10 cellular contexts compared by ENCODE assay signal in genomic region chr2:239278941-239279365, GRCh38.
DNase-seq lines count a peak whose midpoint lies in the region; ATAC-seq and TF ChIP-seq lines count a peak whose summit lies in the region.
"Had no signal": no experiment of that assay in that cellular context is flagged by ENCODE, and none has a peak within 500 bp of the region (broad histone marks: within the 10 kb centered on the region; RNA-seq: fewer than 3 reads in every experiment).

No MANE protein-coding gene starts in this region.

- POLR2A ChIA-PET in AG04450 (lab: Yijun Ruan, JAX) = interaction anchor here (0.6 kb wide), 1 partner anchor 78 kb away, joined by 4 read pairs; no protein-coding TSS in a partner anchor

- no peaks in the 10 kb centered on the region for H3K27me3 ChIP-seq in AG04450 (ENCODE audit: control insufficient read depth, insufficient read depth, low read length)

- H3K9me3 ChIP-seq in AG04450 (ENCODE audit: control insufficient read depth, insufficient read depth, low read length) = no peaks in the 10 kb centered on the region; the same call in 1 of the 2 replicates

- DNase-seq in AG04450 (ENCODE audit: low read depth, low spot score) (no peak), EH (ENCODE audit: low read depth) (peak; percentile 24), astrocyte of the hippocampus (ENCODE audit: low read depth, low spot score) (peak; percentile 41), myocyte (ENCODE audit: low read depth) (peak; percentile 55), middle frontal gyrus (ENCODE audit: extremely low spot score, low spot score) (no peak), COLO668 (lab: John Stamatoyannopoulos, UW; ENCODE audit: unreplicated experiment) (no peak), GF-D8 (lab: John Stamatoyannopoulos, UW) (no peak)
- DNase-seq: stimulated activated CD4-positive, alpha-beta T cell treated with anti-CD3 and anti-CD28 coated beads, Interleukin-1b, Interleukin-23, amount 100 ng/mL, for 48 hours had no signal

- no peak for ATAC-seq in GM21423 (IDR thresholded peaks at IDR 0.05; ENCODE audit: unreplicated experiment)

- CTCF ChIA-PET in AG04450 (lab: Charles Lee) = no interaction called here

- H3K4me3 ChIP-seq in AG04450 (ENCODE audit: low read depth, low read length) = no peak overlapping the region
- H3K4me3 ChIP-seq: lung had no signal

- TF ChIP-seq CTCF in AG04450 (IDR thresholded peaks at IDR 0.05; ENCODE audit: low read depth, low read length) = no peak

- peak overlapping the region; percentile 11 for H3K27ac ChIP-seq in AG04450 (ENCODE audit: low read depth, low read length)

Comparison
In these comparisons a context has a peak if more than half of its experiments do, and no peak if none do; other contexts are left out.
1. DNase-seq: peak in EH (single experiment), astrocyte of the hippocampus (single experiment) and myocyte (single experiment); none in AG04450 (single experiment), middle frontal gyrus (single experiment), COLO668 (single experiment) and GF-D8 (single experiment).